31 cellular contexts compared by ENCODE assay signal in genomic region chr4:159305129-159305528, GRCh38.
"Had no signal": no experiment of that assay in that cellular context is flagged by ENCODE, and none has a peak within 500 bp of the region (broad histone marks: within the 10 kb centered on the region; RNA-seq: fewer than 3 reads in every experiment).

No MANE protein-coding gene starts in this region.

- H3K27me3 ChIP-seq: breast epithelium had no signal

- H3K4me1 ChIP-seq: breast epithelium had no signal

- H3K36me3 ChIP-seq: breast epithelium had no signal

- H3K4me3 ChIP-seq: breast epithelium, PC-9 had no signal

- H3K9me3 ChIP-seq: breast epithelium had no signal

- DNase-seq: activated CD4-positive, alpha-beta memory T cell treated with anti-CD3 and anti-CD28 coated beads, Interleukin-2, amount 10 ng/mL, durations not matched to agents 7 days and 5 days; activated CD4-positive, alpha-beta T cell treated with anti-CD3 and anti-CD28 coated beads for 1 hour; activated CD4-positive, alpha-beta T cell treated with anti-CD3 and anti-CD28 coated beads for 48 hours; activated CD4-positive, CD25-positive, alpha-beta regulatory T cell; activated CD8-positive, alpha-beta memory T cell treated with anti-CD3 and anti-CD28 coated beads for 24 hours; activated CD8-positive, alpha-beta memory T cell treated with anti-CD3 and anti-CD28 coated beads, Interleukin-2, amount 10 ng/mL, durations not matched to agents 7 days and 5 days; activated CD8-positive, alpha-beta memory T cell treated with anti-CD3 and anti-CD28 coated beads, Interleukin-2, amount 50 U/mL, for 48 hours; activated effector memory CD4-positive, alpha-beta T cell treated with Interleukin-2 at 50 U/mL for 16 hours; activated naive CD4-positive, alpha-beta T cell treated with anti-CD3 and anti-CD28 coated beads, Interleukin-2, amount 10 ng/mL, durations not matched to agents 7 days and 5 days; activated naive CD8-positive, alpha-beta T cell treated with anti-CD3 and anti-CD28 coated beads, Interleukin-2, amount 50 U/mL, for 24 hours; activated T-cell treated with anti-CD3 and anti-CD28 coated beads, Interleukin-2, amount 50 U/mL, for 48 hours; anterior cingulate cortex; cerebellar nuclear complex; NCI-H1092 treated with DMSO at 0.1 percent for 48 hours; NCI-H1417; NCI-H146; NCI-H187; NCI-H2081; NCI-H510A; NCI-H526; NCI-H748 treated with DMSO at 0.1 percent for 48 hours; NK-92 treated with Interleukin-12 subunit alpha and Interleukin-12 subunit beta, amount 100 ng/mL, for 24 hours; PC-9; SIG-M5; SW 1271; T-helper 1 cell; T-helper 9 cell had no signal

- ATAC-seq: activated CD8-positive, alpha-beta memory T cell treated with anti-CD3 and anti-CD28 coated beads, Interleukin-2, amount 10 ng/mL, durations not matched to agents 7 days and 5 days; activated naive CD8-positive, alpha-beta T cell treated with anti-CD3 and anti-CD28 coated beads, Interleukin-2, amount 50 U/mL, for 24 hours; Right ventricle myocardium inferior had no signal

- H3K27ac ChIP-seq: breast epithelium, PC-9, RWPE1, VCaP had no signal
